In genomic region chr5:43063731-43064171, GRCh38 we compare ENCODE assay signal across 9 cellular contexts. TPM values are rescaled to one million over a fixed set of nuclear protein-coding genes. Genes with fewer than 3 reads are reported as not detected.
DNase-seq lines count a peak whose midpoint lies in the region; ATAC-seq and TF ChIP-seq lines count a peak whose summit lies in the region.
"Had no signal": no experiment of that assay in that cellular context is flagged by ENCODE, and none has a peak within 500 bp of the region (broad histone marks: within the 10 kb centered on the region; RNA-seq: fewer than 3 reads in every experiment).

No MANE protein-coding gene starts in this region.

- CTCF ChIA-PET in activated CD8-positive, alpha-beta T cell treated with anti-CD3 and anti-CD28 coated beads for 36 hours (lab: Charles Lee) = interaction anchor here (0.7 to 3.3 kb wide), 11 partner anchors 14 to 155 kb away, joined by 3 to 41 read pairs (median 8); partner anchors contain the start of gene ZNF131

- H3K4me1 Mint-ChIP-seq in T-helper 1 cell treated with Interleukin-12 subunit alpha and Interleukin-12 subunit beta and Interleukin-4 antibody, amounts not matched to agents 30 μg/mL and 1 μg/mL, for 36 hours (ENCODE audit: low read depth) = peaks cover 22% of the 10 kb centered on the region
- H3K4me1 Mint-ChIP-seq in activated CD8-positive, alpha-beta T cell treated with anti-CD3 and anti-CD28 coated beads for 36 hours (ENCODE audit: low read depth) = peaks cover 18% of the 10 kb centered on the region

- peak overlapping the region; percentile 29 for H3K27ac Mint-ChIP-seq in T-helper 1 cell treated with Interleukin-12 subunit alpha and Interleukin-12 subunit beta and Interleukin-4 antibody, amounts not matched to agents 30 μg/mL and 1 μg/mL, for 36 hours
- H3K27ac Mint-ChIP-seq in activated CD8-positive, alpha-beta T cell treated with anti-CD3 and anti-CD28 coated beads for 36 hours = peak overlapping the region; percentile 23

- no peak for TF ChIP-seq CTCF in activated CD8-positive, alpha-beta T cell treated with anti-CD3 and anti-CD28 coated beads for 36 hours (IDR thresholded peaks at IDR 0.05)

- no peak for ATAC-seq in activated CD8-positive, alpha-beta T cell treated with anti-CD3 and anti-CD28 coated beads for 36 hours
- ATAC-seq in GM21526 (IDR thresholded peaks at IDR 0.05; ENCODE audit: low FRiP score, unreplicated experiment) = no peak
- ATAC-seq in GM21381 (IDR thresholded peaks at IDR 0.05; ENCODE audit: unreplicated experiment) = no peak

- H3K9me3 ChIP-seq in iPS-15b (ENCODE audit: control insufficient read depth, insufficient read depth, low read length) = no peaks in the 10 kb centered on the region
- H3K9me3 ChIP-seq: ovary had no signal

- no peaks in the 10 kb centered on the region for H3K36me3 ChIP-seq in iPS-15b (ENCODE audit: control insufficient read depth, insufficient read depth, low read length)
- H3K36me3 ChIP-seq: ovary had no signal

- H3K4me3 Mint-ChIP-seq in T-helper 1 cell treated with Interleukin-12 subunit alpha and Interleukin-12 subunit beta and Interleukin-4 antibody, amounts not matched to agents 30 μg/mL and 1 μg/mL, for 36 hours = peak overlapping the region; percentile 17
- no peak overlapping the region for H3K4me3 Mint-ChIP-seq in activated CD8-positive, alpha-beta T cell treated with anti-CD3 and anti-CD28 coated beads for 36 hours

- peaks cover 15% of the 10 kb centered on the region for H3K27me3 ChIP-seq in iPS-15b (ENCODE audit: control insufficient read depth, insufficient read depth, low read length)
- H3K27me3 ChIP-seq: ovary had no signal

- no peak for DNase-seq in T-helper 1 cell
- DNase-seq in activated CD8-positive, alpha-beta T cell treated with anti-CD3 and anti-CD28 coated beads for 36 hours = no peak
- DNase-seq in retina = no peak

- peaks cover 7% of the 10 kb centered on the region for H3K9me3 Mint-ChIP-seq in T-helper 1 cell treated with Interleukin-12 subunit alpha and Interleukin-12 subunit beta and Interleukin-4 antibody, amounts not matched to agents 30 μg/mL and 1 μg/mL, for 36 hours
- H3K9me3 Mint-ChIP-seq in activated CD8-positive, alpha-beta T cell treated with anti-CD3 and anti-CD28 coated beads for 36 hours = peaks cover 10% of the 10 kb centered on the region

- POLR2A ChIA-PET in activated CD8-positive, alpha-beta T cell treated with anti-CD3 and anti-CD28 coated beads for 36 hours (lab: Charles Lee) = interaction anchor here (0.6 to 5.5 kb wide), 11 partner anchors 10 to 155 kb away, joined by 3 to 131 read pairs (median 7); partner anchors contain the start of gene ANXA2R

- H3K27me3 Mint-ChIP-seq in T-helper 1 cell treated with Interleukin-12 subunit alpha and Interleukin-12 subunit beta and Interleukin-4 antibody, amounts not matched to agents 30 μg/mL and 1 μg/mL, for 36 hours (ENCODE audit: low read depth) = peaks cover 3% of the 10 kb centered on the region
- H3K27me3 Mint-ChIP-seq in activated CD8-positive, alpha-beta T cell treated with anti-CD3 and anti-CD28 coated beads for 36 hours = no peaks in the 10 kb centered on the region

- peaks cover 22% of the 10 kb centered on the region for H3K36me3 Mint-ChIP-seq in T-helper 1 cell treated with Interleukin-12 subunit alpha and Interleukin-12 subunit beta and Interleukin-4 antibody, amounts not matched to agents 30 μg/mL and 1 μg/mL, for 36 hours (ENCODE audit: low read depth)
- H3K36me3 Mint-ChIP-seq in activated CD8-positive, alpha-beta T cell treated with anti-CD3 and anti-CD28 coated beads for 36 hours (ENCODE audit: low read depth) = peaks cover 17% of the 10 kb centered on the region

- H3K27ac ChIP-seq in temporal lobe (ENCODE audit: low read depth, low read length) = peak overlapping the region; percentile 96

- intact Hi-C loops in activated CD8-positive, alpha-beta T cell treated with anti-CD3 and anti-CD28 coated beads for 36 hours (cut with micrococcal nuclease) = loop anchor here (1.0 to 10.0 kb wide), 3 partner anchors 23 to 421 kb away; partner anchors contain the start of genes ANXA2R and TMEM267

- H3K4me1 ChIP-seq in iPS-15b (ENCODE audit: control insufficient read depth, insufficient read depth, low read length) = peaks cover 10% of the 10 kb centered on the region

- peak overlapping the region; percentile 78 for H3K4me3 ChIP-seq in iPS-15b (ENCODE audit: low read depth, low read length)

- no peak overlapping the region for H3K9ac ChIP-seq in iPS-15b (ENCODE audit: low read depth, low read length)

RNA-seq across cellular contexts. Expression of gene ANXA2R, which starts 23.6 kb away (rescaled TPM):
- total RNA-seq in activated CD8-positive, alpha-beta T cell treated with anti-CD3 and anti-CD28 coated beads for 36 hours = 10 to 100 TPM in 1 of 2 experiments, 1 to 10 TPM in 1; 8.0 to 10.4 TPM
- total RNA-seq in temporal lobe = 0.49 TPM

RNA-seq across cellular contexts. Expression of gene ZNF131, which starts 57.0 kb away (rescaled TPM):
- 10 to 100 TPM; 34.8 to 36.6 TPM for total RNA-seq in activated CD8-positive, alpha-beta T cell treated with anti-CD3 and anti-CD28 coated beads for 36 hours
- 53.1 TPM for total RNA-seq in temporal lobe
